In genomic region chr17:80245566-80246265, GRCh38 we compare ENCODE assay signal across 18 cellular contexts. TPM values are rescaled to one million over a fixed set of nuclear protein-coding genes. Genes with fewer than 3 reads are reported as not detected.
DNase-seq lines count a peak whose midpoint lies in the region; ATAC-seq and TF ChIP-seq lines count a peak whose summit lies in the region.
"Had no signal": no experiment of that assay in that cellular context is flagged by ENCODE, and none has a peak within 500 bp of the region (broad histone marks: within the 10 kb centered on the region; RNA-seq: fewer than 3 reads in every experiment).

No MANE protein-coding gene starts in this region.

- H3K9me3 ChIP-seq in BLaER1 = no peaks in the 10 kb centered on the region
- H3K9me3 ChIP-seq in BLaER1 treated with 17β-estradiol and CSF1 and Interleukin-3, amounts not matched to agents 10 nM and 100 nM (replicated peaks in 1 of 11) = no peaks in the 10 kb centered on the region
- no peaks in the 10 kb centered on the region for H3K9me3 ChIP-seq in neural progenitor cell (ENCODE audit: low read depth)

- no peaks in the 10 kb centered on the region for H3F3A ChIP-seq in neural progenitor cell (ENCODE audit: low read depth)

- H4K20me1 ChIP-seq in BLaER1 (no peaks in the 10 kb centered on the region), neural progenitor cell (ENCODE audit: low read depth) (no peaks in the 10 kb centered on the region)
- H4K20me1 ChIP-seq in BLaER1 treated with 17β-estradiol and CSF1 and Interleukin-3, amounts not matched to agents 10 nM and 100 nM = no peaks in the 10 kb centered on the region; a peak in 1 of 22 replicates

- no peak for TF ChIP-seq CTCF in endothelial cell (IDR thresholded peaks at IDR 0.05; ENCODE audit: unreplicated experiment)
- TF ChIP-seq CTCF in neural progenitor cell (IDR thresholded peaks at IDR 0.05) = no peak

- H3K27me3 ChIP-seq in BLaER1 (no peaks in the 10 kb centered on the region), neural progenitor cell (no peaks in the 10 kb centered on the region)
- no peaks in the 10 kb centered on the region for H3K27me3 ChIP-seq in BLaER1 treated with 17β-estradiol and CSF1 and Interleukin-3, amounts not matched to agents 10 nM and 100 nM

- H3K4me1 ChIP-seq in BLaER1 (peaks cover 11% of the 10 kb centered on the region), neural progenitor cell (no peaks in the 10 kb centered on the region)
- peaks cover 0 to 13% (median 9%) of the 10 kb centered on the region in 10 experiments; a peak in 12 of 20 replicates for H3K4me1 ChIP-seq in BLaER1 treated with 17β-estradiol and CSF1 and Interleukin-3, amounts not matched to agents 10 nM and 100 nM

- no peaks in the 10 kb centered on the region for H3K4me1 Mint-ChIP-seq in endothelial cell (ENCODE audit: unreplicated experiment)
- H3K4me1 Mint-ChIP-seq in neural progenitor cell = no peaks in the 10 kb centered on the region
- H3K4me1 Mint-ChIP-seq: B cell, IgD-negative memory B cell had no signal

- no peak for ATAC-seq in GM19397 (IDR thresholded peaks at IDR 0.05; ENCODE audit: unreplicated experiment)

- no peaks in the 10 kb centered on the region for H3K79me2 ChIP-seq in neural progenitor cell (ENCODE audit: low read depth)

- H3K9me3 Mint-ChIP-seq in endothelial cell (ENCODE audit: unreplicated experiment) (no peaks in the 10 kb centered on the region), neural progenitor cell (no peaks in the 10 kb centered on the region)
- H3K9me3 Mint-ChIP-seq: IgD-negative memory B cell had no signal

- H3K36me3 Mint-ChIP-seq in endothelial cell (ENCODE audit: low read depth, unreplicated experiment) = peaks cover 20% of the 10 kb centered on the region
- H3K36me3 Mint-ChIP-seq in neural progenitor cell = peaks cover 13% of the 10 kb centered on the region

- H3K36me3 ChIP-seq in BLaER1 (no peaks in the 10 kb centered on the region), neural progenitor cell (no peaks in the 10 kb centered on the region)
- H3K36me3 ChIP-seq in BLaER1 treated with 17β-estradiol and CSF1 and Interleukin-3, amounts not matched to agents 10 nM and 100 nM = peaks cover 0 to 91% (median 0%) of the 10 kb centered on the region in 11 experiments; a peak in 6 of 22 replicates

- H3K27ac ChIP-seq in BLaER1 = no peak overlapping the region
- H3K27ac ChIP-seq in BLaER1 treated with 17β-estradiol and CSF1 and Interleukin-3, amounts not matched to agents 10 nM and 100 nM = no peak overlapping the region
- H3K27ac ChIP-seq in neural progenitor cell = no peak overlapping the region
- H3K27ac ChIP-seq: KMS-11, PC-9 had no signal

- H2AFZ ChIP-seq in neural progenitor cell (replicated peaks) = no peak overlapping the region
- H2AFZ ChIP-seq: PC-9 had no signal

- H3K4me2 ChIP-seq in BLaER1 (peak overlapping the region; percentile 28; the same call in 1 of the 2 replicates), neural progenitor cell (no peak overlapping the region)
- H3K4me2 ChIP-seq in BLaER1 treated with 17β-estradiol and CSF1 and Interleukin-3, amounts not matched to agents 10 nM and 100 nM = peak overlapping the region in 6 of 11 experiments; percentile 24 to 39 (median 32); a peak in 8 of 22 replicates
- H3K4me2 ChIP-seq: KMS-11, PC-9 had no signal

- H3K4me3 ChIP-seq in BLaER1 (no peak overlapping the region), neural progenitor cell (no peak overlapping the region)
- no peak overlapping the region for H3K4me3 ChIP-seq in BLaER1 treated with 17β-estradiol and CSF1 and Interleukin-3, amounts not matched to agents 10 nM and 100 nM
- H3K4me3 ChIP-seq: PC-9 had no signal

- H3K9ac ChIP-seq in BLaER1 (no peak overlapping the region), neural progenitor cell (no peak overlapping the region)
- peak overlapping the region in 1 of 11 experiments; percentile 21; a peak in 2 of 22 replicates for H3K9ac ChIP-seq in BLaER1 treated with 17β-estradiol and CSF1 and Interleukin-3, amounts not matched to agents 10 nM and 100 nM
- H3K9ac ChIP-seq: KMS-11 had no signal

- peak overlapping the region; percentile 57 for H3K27ac Mint-ChIP-seq in endothelial cell (ENCODE audit: unreplicated experiment)
- H3K27ac Mint-ChIP-seq in neural progenitor cell = peak overlapping the region; percentile 83
- H3K27ac Mint-ChIP-seq: B cell, IgD-negative memory B cell had no signal

- DNase-seq in endothelial cell (ENCODE audit: low spot score) (no peak), neural progenitor cell (ENCODE audit: low spot score) (no peak), activated gamma-delta T cell treated with Interleukin-2 at 50 U/mL for 16 hours (no peak), middle frontal gyrus (ENCODE audit: extremely low spot score, low spot score) (no peak)
- DNase-seq: HCEC 1CT, MM.1S, NCI-H1694, NCI-H2081, NCI-H2227 treated with DMSO at 0.1 percent for 48 hours, NCI-H526 treated with DMSO at 0.1 percent for 48 hours, PC-9, SHP77 had no signal

- H3K27me3 Mint-ChIP-seq in endothelial cell (ENCODE audit: unreplicated experiment) (peaks cover 7% of the 10 kb centered on the region), neural progenitor cell (ENCODE audit: insufficient read depth, low read depth) (peaks cover 2% of the 10 kb centered on the region)
- H3K27me3 Mint-ChIP-seq: B cell had no signal

- peak overlapping the region; percentile 34 for H3K4me3 Mint-ChIP-seq in endothelial cell (ENCODE audit: unreplicated experiment)
- H3K4me3 Mint-ChIP-seq in neural progenitor cell = no peak overlapping the region
- H3K4me3 Mint-ChIP-seq: B cell, IgD-negative memory B cell had no signal

RNA-seq across cellular contexts. Expression of gene RNF213, which starts 14.9 kb away (rescaled TPM):
- total RNA-seq in endothelial cell (ENCODE audit: unreplicated experiment) (110 TPM), neural progenitor cell (ENCODE audit: low replicate concordance) (19.8 and 23.7 TPM in 2 replicates)

RNA-seq across cellular contexts. Expression of gene SLC26A11, which starts 25.5 kb away (rescaled TPM):
- 50.1 TPM for total RNA-seq in endothelial cell (ENCODE audit: unreplicated experiment)
- 7.9 and 24.1 TPM in 2 replicates for total RNA-seq in neural progenitor cell (ENCODE audit: low replicate concordance)

RNA-seq across cellular contexts. Expression of gene SGSH, which starts 25.6 kb away (rescaled TPM):
- total RNA-seq in endothelial cell (ENCODE audit: unreplicated experiment) = 76.0 TPM
- total RNA-seq in neural progenitor cell (ENCODE audit: low replicate concordance) = 7.2 and 12.4 TPM in 2 replicates
